21 cellular contexts compared by ENCODE assay signal in the genomic region with DNA sequence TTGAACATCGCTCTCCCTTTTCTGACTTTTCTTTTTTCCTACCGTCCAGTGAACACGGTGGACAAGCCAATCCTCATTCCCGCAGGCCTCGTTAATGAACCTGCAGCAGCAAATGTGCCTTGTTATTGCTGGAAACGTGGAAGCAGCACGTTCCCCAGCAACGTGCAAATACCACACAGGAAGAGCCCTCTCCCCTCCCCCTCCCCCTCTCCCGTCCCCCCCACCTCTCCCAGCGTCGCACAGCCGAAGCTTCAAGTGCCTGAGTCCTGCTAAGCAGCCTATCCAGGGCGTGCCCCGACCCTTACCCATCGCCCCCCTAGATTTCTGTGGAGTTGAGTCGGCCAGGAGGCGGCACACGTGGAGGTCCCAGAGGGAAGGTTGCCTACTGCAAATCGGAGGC.
DNase-seq lines count a peak whose midpoint lies in the region; TF ChIP-seq lines count a peak whose summit lies in the region.
"Had no signal": no experiment of that assay in that cellular context is flagged by ENCODE, and none has a peak within 500 bp of the region (broad histone marks: within the 10 kb centered on the region; RNA-seq: fewer than 3 reads in every experiment).

No MANE protein-coding gene starts in this region.

- no peak overlapping the region for H3K4me3 ChIP-seq in testis
- H3K4me3 ChIP-seq: GM12878, MG63 had no signal

- no peaks in the 10 kb centered on the region for H3K4me1 ChIP-seq in testis

- WGBS in testis, 2 donors, result 43 to 72% methylated on average over 8 to 14 of the region's 19 CpGs

- H3K27ac ChIP-seq in VCaP (peak overlapping the region; percentile 83; the same call in 1 of the 2 replicates), testis (no peak overlapping the region)

- no peaks in the 10 kb centered on the region for H3K9me3 ChIP-seq in testis
- H3K9me3 ChIP-seq: MG63, SK-N-SH had no signal

- no peaks in the 10 kb centered on the region for H3K36me3 ChIP-seq in testis (ENCODE audit: low read depth, missing control alignments)
- H3K36me3 ChIP-seq: MG63 had no signal

- intact Hi-C loops in testis (cut with DNase I; ENCODE audit: low total_unique reads), result no loop called here

- DNase-seq in NCI-H1436 (lab: John Stamatoyannopoulos, UW), result peak; percentile 30
- no peak for DNase-seq in NCI-H1436 treated with DMSO at 0.1 percent for 48 hours (lab: John Stamatoyannopoulos, UW)
- DNase-seq in iPS-NIHi7 (ENCODE audit: extremely low spot score), result peak; percentile 43
- DNase-seq in testis, result peak; percentile 44
- no peak for DNase-seq in cerebellum (ENCODE audit: low spot score)
- DNase-seq in HCEC 1CT, result no peak
- DNase-seq in RKO (ENCODE audit: low spot score), result no peak
- DNase-seq: Calu3; CD4-positive, alpha-beta memory T cell; DMS79 treated with DMSO at 0.1 percent for 48 hours; GOT3; KG1; MG63; NCI-H1092; NCI-H187; NCI-H446; NCI-H82; PC-3; SK-N-SH had no signal

- H3K27me3 ChIP-seq in testis, result no peaks in the 10 kb centered on the region
- H3K27me3 ChIP-seq: MG63 had no signal

- TF ChIP-seq CTCF in VCaP (conservative IDR thresholded peaks at IDR 0.05) (no peak), testis (IDR thresholded peaks at IDR 0.05) (no peak)

- TF ChIP-seq POLR2A in testis (IDR thresholded peaks at IDR 0.05), result no peak

Comparison
In these comparisons a context has a peak if more than half of its experiments do, and no peak if none do; other contexts are left out.
1. DNase-seq: peak in NCI-H1436 (single experiment), iPS-NIHi7 (single experiment) and testis (single experiment); none in NCI-H1436 treated with DMSO at 0.1 percent for 48 hours (single experiment), cerebellum (single experiment), HCEC 1CT (single experiment) and RKO (single experiment).